Comparison of ENCODE assay signal across 32 cellular contexts in the genomic region with DNA sequence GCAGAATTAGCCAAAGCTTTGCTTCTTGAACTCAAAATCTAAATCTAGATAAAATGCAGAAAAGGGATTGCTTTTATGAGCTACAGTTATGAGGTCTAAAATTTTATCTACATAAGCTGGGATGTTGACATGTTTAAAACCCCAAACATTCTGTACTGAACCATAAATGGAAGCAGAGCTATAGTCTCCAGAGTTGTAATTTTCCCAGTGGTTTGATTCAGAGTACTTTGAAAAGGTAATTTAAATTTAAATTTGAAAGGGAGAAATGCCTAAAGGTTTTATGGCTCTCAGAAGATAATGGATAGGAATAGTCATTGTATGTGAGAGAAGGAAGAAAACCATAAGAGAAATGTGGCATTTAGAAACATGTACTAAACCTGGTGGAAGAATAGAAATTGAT.
"Had no signal": no experiment of that assay in that cellular context is flagged by ENCODE, and none has a peak within 500 bp of the region (broad histone marks: within the 10 kb centered on the region; RNA-seq: fewer than 3 reads in every experiment).

No MANE protein-coding gene starts in this region.

- DNase-seq: activated B cell treated with CpG ODN at 0.5 μM for 24 hours; activated CD4-positive, alpha-beta T cell treated with anti-CD3 and anti-CD28 coated beads for 48 hours; activated CD4-positive, alpha-beta T cell treated with anti-CD3 and anti-CD28 coated beads, Interleukin-2, amount 50 U/mL, for 1 hour; activated CD4-positive, alpha-beta T cell treated with anti-CD3 and anti-CD28 coated beads, Interleukin-2, amount 50 U/mL, for 48 hours; activated CD8-positive, alpha-beta memory T cell treated with anti-CD3 and anti-CD28 coated beads, Interleukin-2, amount 10 ng/mL, durations not matched to agents 7 days and 5 days; activated CD8-positive, alpha-beta memory T cell treated with anti-CD3 and anti-CD28 coated beads, Interleukin-2, amount 50 U/mL, for 4 hours; activated CD8-positive, alpha-beta T cell treated with anti-CD3 and anti-CD28 coated beads, Interleukin-2, amount 10 ng/mL, durations not matched to agents 7 days and 5 days; activated gamma-delta T cell; activated naive CD4-positive, alpha-beta T cell; activated naive CD4-positive, alpha-beta T cell treated with anti-CD3 and anti-CD28 coated beads, Interleukin-2, amount 10 ng/mL, durations not matched to agents 7 days and 5 days; activated naive CD8-positive, alpha-beta T cell treated with anti-CD3 and anti-CD28 coated beads, Interleukin-2, amount 10 ng/mL, durations not matched to agents 7 days and 5 days; activated T-cell treated with anti-CD3 and anti-CD28 coated beads, Interleukin-2, amount 50 U/mL, for 1 hour; activated T-cell treated with anti-CD3 and anti-CD28 coated beads, Interleukin-2, amount 50 U/mL, for 48 hours; central memory CD4-positive, alpha-beta T cell; cerebellar nuclear complex; colonic mucosa; effector CD8-positive, alpha-beta T cell; esophagus squamous epithelium; foreskin fibroblast; head of caudate nucleus; T-helper 17 cell; T1000; WERI-Rb-1 had no signal

- H3K4me3 ChIP-seq: ascending aorta, breast epithelium, cardiac muscle cell, colonic mucosa, esophagus squamous epithelium had no signal

- H3K36me3 Mint-ChIP-seq: activated CD8-positive, alpha-beta memory T cell treated with anti-CD3 and anti-CD28 coated beads, Interleukin-2, amount 10 ng/mL, durations not matched to agents 7 days and 5 days; activated naive CD4-positive, alpha-beta T cell treated with anti-CD3 and anti-CD28 coated beads, Interleukin-2, amount 10 ng/mL, durations not matched to agents 7 days and 5 days; activated naive CD4-positive, alpha-beta T cell treated with anti-CD3 and anti-CD28 coated beads, Interleukin-2, amount 50 U/mL, for 72 hours; activated naive CD8-positive, alpha-beta T cell treated with anti-CD3 and anti-CD28 coated beads, Interleukin-2, amount 10 ng/mL, durations not matched to agents 7 days and 5 days had no signal

- H3K4me3 Mint-ChIP-seq: activated B cell treated with CpG ODN at 0.5 μM for 24 hours; activated CD8-positive, alpha-beta memory T cell treated with anti-CD3 and anti-CD28 coated beads, Interleukin-2, amount 10 ng/mL, durations not matched to agents 7 days and 5 days; activated CD8-positive, alpha-beta T cell treated with anti-CD3 and anti-CD28 coated beads, Interleukin-2, amount 10 ng/mL, durations not matched to agents 7 days and 5 days; activated naive CD4-positive, alpha-beta T cell treated with anti-CD3 and anti-CD28 coated beads, Interleukin-2, amount 10 ng/mL, durations not matched to agents 7 days and 5 days; activated naive CD8-positive, alpha-beta T cell treated with anti-CD3 and anti-CD28 coated beads, Interleukin-2, amount 10 ng/mL, durations not matched to agents 7 days and 5 days; activated T-helper 1 cell treated with anti-CD3 and anti-CD28 coated beads, Interleukin-12 subunit alpha, Interleukin-12 subunit beta, Interleukin-2, Interleukin-4 antibody, amounts not matched to agents 30 ng/mL and 10 ng/mL and 1 ng/mL, durations not matched to agents 14 hours and 24 hours and 36 hours; brain; T-helper 17 cell; T-helper 2 cell treated with Interferon-gamma antibody and Interleukin-4, amounts not matched to agents 5 μg/mL and 100 μg/mL, for 36 hours had no signal

- H3K9me3 Mint-ChIP-seq: activated B cell treated with CpG ODN at 0.5 μM for 24 hours; activated naive CD4-positive, alpha-beta T cell treated with anti-CD3 and anti-CD28 coated beads, Interleukin-2, amount 10 ng/mL, durations not matched to agents 7 days and 5 days; activated naive CD4-positive, alpha-beta T cell treated with anti-CD3 and anti-CD28 coated beads, Interleukin-2, amount 50 U/mL, for 72 hours; activated naive CD8-positive, alpha-beta T cell treated with anti-CD3 and anti-CD28 coated beads, Interleukin-2, amount 10 ng/mL, durations not matched to agents 7 days and 5 days; activated T-helper 1 cell treated with anti-CD3 and anti-CD28 coated beads, Interleukin-12 subunit alpha, Interleukin-12 subunit beta, Interleukin-2, Interleukin-4 antibody, amounts not matched to agents 30 ng/mL and 10 ng/mL and 1 ng/mL, durations not matched to agents 14 hours and 24 hours and 36 hours; activated T-helper 2 cell treated with anti-CD3 and anti-CD28 coated beads, Interferon-gamma antibody, Interleukin-2, Interleukin-4, amounts not matched to agents 10 μg/mL and 5 μg/mL and 100 μg/mL, durations not matched to agents 14 hours and 24 hours and 36 hours; T-helper 2 cell treated with Interferon-gamma antibody and Interleukin-4, amounts not matched to agents 5 μg/mL and 100 μg/mL, for 36 hours had no signal

- H3K27me3 Mint-ChIP-seq: activated B cell treated with CpG ODN at 0.5 μM for 24 hours; activated naive CD4-positive, alpha-beta T cell treated with anti-CD3 and anti-CD28 coated beads, Interleukin-2, amount 10 ng/mL, durations not matched to agents 7 days and 5 days; brain had no signal

- H3K27ac Mint-ChIP-seq: activated B cell treated with CpG ODN at 0.5 μM for 24 hours; activated CD8-positive, alpha-beta memory T cell treated with anti-CD3 and anti-CD28 coated beads, Interleukin-2, amount 10 ng/mL, durations not matched to agents 7 days and 5 days; activated CD8-positive, alpha-beta T cell treated with anti-CD3 and anti-CD28 coated beads, Interleukin-2, amount 10 ng/mL, durations not matched to agents 7 days and 5 days; activated naive CD4-positive, alpha-beta T cell treated with anti-CD3 and anti-CD28 coated beads, Interleukin-2, amount 10 ng/mL, durations not matched to agents 7 days and 5 days; activated naive CD4-positive, alpha-beta T cell treated with anti-CD3 and anti-CD28 coated beads, Interleukin-2, amount 50 U/mL, for 72 hours; activated naive CD8-positive, alpha-beta T cell treated with anti-CD3 and anti-CD28 coated beads, Interleukin-2, amount 10 ng/mL, durations not matched to agents 7 days and 5 days; activated T-helper 1 cell treated with anti-CD3 and anti-CD28 coated beads, Interleukin-12 subunit alpha, Interleukin-12 subunit beta, Interleukin-2, Interleukin-4 antibody, amounts not matched to agents 30 ng/mL and 10 ng/mL and 1 ng/mL, durations not matched to agents 14 hours and 24 hours and 36 hours; activated T-helper 2 cell treated with anti-CD3 and anti-CD28 coated beads, Interferon-gamma antibody, Interleukin-2, Interleukin-4, amounts not matched to agents 10 μg/mL and 5 μg/mL and 100 μg/mL, durations not matched to agents 14 hours and 24 hours and 36 hours; brain; T-helper 17 cell; T-helper 2 cell treated with Interferon-gamma antibody and Interleukin-4, amounts not matched to agents 5 μg/mL and 100 μg/mL, for 36 hours had no signal

- ATAC-seq: activated CD4-positive, CD25-positive, alpha-beta regulatory T cell treated with anti-CD3 and anti-CD28 coated beads, Interleukin-2, amount 50 U/mL, for 24 hours; activated CD8-positive, alpha-beta memory T cell treated with anti-CD3 and anti-CD28 coated beads, Interleukin-2, amount 10 ng/mL, durations not matched to agents 7 days and 5 days; activated CD8-positive, alpha-beta T cell treated with anti-CD3 and anti-CD28 coated beads, Interleukin-2, amount 10 ng/mL, durations not matched to agents 7 days and 5 days; activated naive CD4-positive, alpha-beta T cell treated with anti-CD3 and anti-CD28 coated beads, Interleukin-2, amount 50 U/mL, for 72 hours; T-helper 17 cell had no signal
